ENCODE assay signal across 2 cellular contexts in genomic region chr10:43194861-43195260, GRCh38.
TF ChIP-seq lines count a peak whose summit lies in the region.

No MANE protein-coding gene starts in this region.

TF ChIP-seq in SK-N-SH, 30 proteins besides CTCF, POLR2A, EP300 and RAD21 (continued from another document):
- TF ChIP-seq, protein P1, sequence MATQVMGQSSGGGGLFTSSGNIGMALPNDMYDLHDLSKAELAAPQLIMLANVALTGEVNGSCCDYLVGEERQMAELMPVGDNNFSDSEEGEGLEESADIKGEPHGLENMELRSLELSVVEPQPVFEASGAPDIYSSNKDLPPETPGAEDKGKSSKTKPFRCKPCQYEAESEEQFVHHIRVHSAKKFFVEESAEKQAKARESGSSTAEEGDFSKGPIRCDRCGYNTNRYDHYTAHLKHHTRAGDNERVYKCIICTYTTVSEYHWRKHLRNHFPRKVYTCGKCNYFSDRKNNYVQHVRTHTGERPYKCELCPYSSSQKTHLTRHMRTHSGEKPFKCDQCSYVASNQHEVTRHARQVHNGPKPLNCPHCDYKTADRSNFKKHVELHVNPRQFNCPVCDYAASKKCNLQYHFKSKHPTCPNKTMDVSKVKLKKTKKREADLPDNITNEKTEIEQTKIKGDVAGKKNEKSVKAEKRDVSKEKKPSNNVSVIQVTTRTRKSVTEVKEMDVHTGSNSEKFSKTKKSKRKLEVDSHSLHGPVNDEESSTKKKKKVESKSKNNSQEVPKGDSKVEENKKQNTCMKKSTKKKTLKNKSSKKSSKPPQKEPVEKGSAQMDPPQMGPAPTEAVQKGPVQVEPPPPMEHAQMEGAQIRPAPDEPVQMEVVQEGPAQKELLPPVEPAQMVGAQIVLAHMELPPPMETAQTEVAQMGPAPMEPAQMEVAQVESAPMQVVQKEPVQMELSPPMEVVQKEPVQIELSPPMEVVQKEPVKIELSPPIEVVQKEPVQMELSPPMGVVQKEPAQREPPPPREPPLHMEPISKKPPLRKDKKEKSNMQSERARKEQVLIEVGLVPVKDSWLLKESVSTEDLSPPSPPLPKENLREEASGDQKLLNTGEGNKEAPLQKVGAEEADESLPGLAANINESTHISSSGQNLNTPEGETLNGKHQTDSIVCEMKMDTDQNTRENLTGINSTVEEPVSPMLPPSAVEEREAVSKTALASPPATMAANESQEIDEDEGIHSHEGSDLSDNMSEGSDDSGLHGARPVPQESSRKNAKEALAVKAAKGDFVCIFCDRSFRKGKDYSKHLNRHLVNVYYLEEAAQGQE (IDR thresholded peaks at IDR 0.05; ENCODE audit: low read depth, low read length): no peak
- TF ChIP-seq, protein P2, sequence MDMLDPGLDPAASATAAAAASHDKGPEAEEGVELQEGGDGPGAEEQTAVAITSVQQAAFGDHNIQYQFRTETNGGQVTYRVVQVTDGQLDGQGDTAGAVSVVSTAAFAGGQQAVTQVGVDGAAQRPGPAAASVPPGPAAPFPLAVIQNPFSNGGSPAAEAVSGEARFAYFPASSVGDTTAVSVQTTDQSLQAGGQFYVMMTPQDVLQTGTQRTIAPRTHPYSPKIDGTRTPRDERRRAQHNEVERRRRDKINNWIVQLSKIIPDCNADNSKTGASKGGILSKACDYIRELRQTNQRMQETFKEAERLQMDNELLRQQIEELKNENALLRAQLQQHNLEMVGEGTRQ (IDR thresholded peaks at IDR 0.05; ENCODE audit: borderline replicate concordance, low read depth, low read length): no peak
- no peak for TF ChIP-seq RCOR1 (IDR thresholded peaks at IDR 0.05; ENCODE audit: low read length)
- no peak for TF ChIP-seq TCF12 (IDR thresholded peaks at IDR 0.05)
- TF ChIP-seq SMC3 (IDR thresholded peaks at IDR 0.05; ENCODE audit: low read depth, low read length): no peak
- no peak for TF ChIP-seq PBX3 (IDR thresholded peaks at IDR 0.05)
- no peak for TF ChIP-seq SIN3A (IDR thresholded peaks at IDR 0.05; ENCODE audit: borderline replicate concordance, low read depth, low read length)
- no peak for TF ChIP-seq FOXM1 (IDR thresholded peaks at IDR 0.05; ENCODE audit: low read depth)
- no peak for TF ChIP-seq ZBTB33 (IDR thresholded peaks at IDR 0.05; ENCODE audit: borderline replicate concordance, low read depth)
- TF ChIP-seq, protein P3, sequence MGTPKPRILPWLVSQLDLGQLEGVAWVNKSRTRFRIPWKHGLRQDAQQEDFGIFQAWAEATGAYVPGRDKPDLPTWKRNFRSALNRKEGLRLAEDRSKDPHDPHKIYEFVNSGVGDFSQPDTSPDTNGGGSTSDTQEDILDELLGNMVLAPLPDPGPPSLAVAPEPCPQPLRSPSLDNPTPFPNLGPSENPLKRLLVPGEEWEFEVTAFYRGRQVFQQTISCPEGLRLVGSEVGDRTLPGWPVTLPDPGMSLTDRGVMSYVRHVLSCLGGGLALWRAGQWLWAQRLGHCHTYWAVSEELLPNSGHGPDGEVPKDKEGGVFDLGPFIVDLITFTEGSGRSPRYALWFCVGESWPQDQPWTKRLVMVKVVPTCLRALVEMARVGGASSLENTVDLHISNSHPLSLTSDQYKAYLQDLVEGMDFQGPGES (IDR thresholded peaks at IDR 0.05; ENCODE audit: low read depth, low read length): no peak
- no peak for TF ChIP-seq TAF1 (IDR thresholded peaks at IDR 0.05; ENCODE audit: borderline replicate concordance, low read depth, low read length)

TF ChIP-seq in SK-N-SH treated with all-trans-retinoic acid at 6 μM for 48 hours, 23 proteins besides CTCF, POLR2A, EP300 and RAD21 (continued from another document):
- TF ChIP-seq ZNF565 (CRISPR knock-in tag; conservative IDR thresholded peaks at IDR 0.05; ENCODE audit: low read depth) (no peak), ISL1 (CRISPR knock-in tag; IDR thresholded peaks at IDR 0.05) (no peak), ZNF8 (CRISPR knock-in tag; IDR thresholded peaks at IDR 0.05) (no peak), PPARA (CRISPR knock-in tag; IDR thresholded peaks at IDR 0.05; ENCODE audit: borderline replicate concordance) (no peak), OSR1 (CRISPR knock-in tag; IDR thresholded peaks at IDR 0.05) (no peak), GLIS3 (CRISPR knock-in tag; IDR thresholded peaks at IDR 0.05) (no peak), CSDC2 (CRISPR knock-in tag; IDR thresholded peaks at IDR 0.05) (no peak)
- TF ChIP-seq, protein P4, sequence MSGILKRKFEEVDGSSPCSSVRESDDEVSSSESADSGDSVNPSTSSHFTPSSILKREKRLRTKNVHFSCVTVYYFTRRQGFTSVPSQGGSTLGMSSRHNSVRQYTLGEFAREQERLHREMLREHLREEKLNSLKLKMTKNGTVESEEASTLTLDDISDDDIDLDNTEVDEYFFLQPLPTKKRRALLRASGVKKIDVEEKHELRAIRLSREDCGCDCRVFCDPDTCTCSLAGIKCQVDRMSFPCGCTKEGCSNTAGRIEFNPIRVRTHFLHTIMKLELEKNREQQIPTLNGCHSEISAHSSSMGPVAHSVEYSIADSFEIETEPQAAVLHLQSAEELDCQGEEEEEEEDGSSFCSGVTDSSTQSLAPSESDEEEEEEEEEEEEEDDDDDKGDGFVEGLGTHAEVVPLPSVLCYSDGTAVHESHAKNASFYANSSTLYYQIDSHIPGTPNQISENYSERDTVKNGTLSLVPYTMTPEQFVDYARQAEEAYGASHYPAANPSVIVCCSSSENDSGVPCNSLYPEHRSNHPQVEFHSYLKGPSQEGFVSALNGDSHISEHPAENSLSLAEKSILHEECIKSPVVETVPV (CRISPR knock-in tag; IDR thresholded peaks at IDR 0.05): no peak
- TF ChIP-seq, protein P5, sequence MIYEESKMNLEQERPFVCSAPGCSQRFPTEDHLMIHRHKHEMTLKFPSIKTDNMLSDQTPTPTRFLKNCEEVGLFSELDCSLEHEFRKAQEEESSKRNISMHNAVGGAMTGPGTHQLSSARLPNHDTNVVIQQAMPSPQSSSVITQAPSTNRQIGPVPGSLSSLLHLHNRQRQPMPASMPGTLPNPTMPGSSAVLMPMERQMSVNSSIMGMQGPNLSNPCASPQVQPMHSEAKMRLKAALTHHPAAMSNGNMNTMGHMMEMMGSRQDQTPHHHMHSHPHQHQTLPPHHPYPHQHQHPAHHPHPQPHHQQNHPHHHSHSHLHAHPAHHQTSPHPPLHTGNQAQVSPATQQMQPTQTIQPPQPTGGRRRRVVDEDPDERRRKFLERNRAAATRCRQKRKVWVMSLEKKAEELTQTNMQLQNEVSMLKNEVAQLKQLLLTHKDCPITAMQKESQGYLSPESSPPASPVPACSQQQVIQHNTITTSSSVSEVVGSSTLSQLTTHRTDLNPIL (CRISPR knock-in tag; IDR thresholded peaks at IDR 0.05; ENCODE audit: low read depth): no peak
